ENCODE assay signal across 9 cellular contexts in the genomic region with DNA sequence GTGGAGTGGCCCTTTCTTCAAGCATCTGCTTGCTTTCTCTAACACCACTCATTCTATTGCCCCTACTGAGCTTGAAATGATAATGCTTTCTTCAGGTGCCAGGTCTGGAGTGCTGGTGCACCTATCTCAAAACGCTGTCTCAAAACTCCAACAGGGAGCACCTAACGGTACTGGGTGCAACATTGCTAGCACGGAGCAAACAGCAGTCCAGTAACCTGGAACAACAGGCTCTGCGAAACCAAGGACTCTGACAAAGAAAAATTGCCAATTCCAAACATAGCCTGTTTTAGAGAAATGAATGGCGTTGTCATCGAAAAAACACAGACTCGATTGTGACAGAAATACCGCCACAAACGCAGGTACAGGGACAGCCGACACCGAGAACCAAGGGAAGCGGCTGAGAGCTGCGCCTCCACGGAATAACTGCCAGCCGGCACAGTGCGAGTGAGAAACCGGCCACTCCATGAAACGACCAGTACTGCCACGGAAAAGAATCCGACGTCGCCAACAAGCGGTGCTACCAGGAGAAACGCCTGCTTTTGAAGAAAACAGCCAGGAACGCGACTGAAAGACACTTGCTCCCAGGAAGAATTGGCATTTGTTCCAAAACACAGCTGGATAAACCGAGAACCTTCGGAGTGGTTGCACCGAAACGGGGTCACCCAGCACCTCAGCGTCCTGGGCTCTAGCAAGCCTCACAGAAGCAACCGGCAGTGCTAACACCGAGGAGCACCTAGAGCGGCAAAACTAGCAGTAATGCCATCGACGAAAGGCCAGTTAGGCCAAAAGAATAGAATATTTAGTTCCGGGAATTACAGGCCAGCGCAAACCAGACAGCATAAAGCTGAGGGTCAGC. TPM values are rescaled to one million over a fixed set of nuclear protein-coding genes. Genes with fewer than 3 reads are reported as not detected.
DNase-seq lines count a peak whose midpoint lies in the region; ATAC-seq and FAIRE-seq lines count a peak whose summit lies in the region.
"Had no signal": no experiment of that assay in that cellular context is flagged by ENCODE, and none has a peak within 500 bp of the region (broad histone marks: within the 10 kb centered on the region; RNA-seq: fewer than 3 reads in every experiment).

No MANE protein-coding gene starts in this region.

- no peaks in the 10 kb centered on the region for H3K27me3 Mint-ChIP-seq in activated T-cell treated with anti-CD3 and anti-CD28 coated beads, Interleukin-2, amount 50 U/mL, for 24 hours

- no peaks in the 10 kb centered on the region for H3K9me3 ChIP-seq in thymus (ENCODE audit: control insufficient read depth)

- peaks cover 7% of the 10 kb centered on the region for H3K27me3 ChIP-seq in layer of hippocampus (ENCODE audit: control insufficient read depth, insufficient read depth, low read length)
- no peaks in the 10 kb centered on the region for H3K27me3 ChIP-seq in thymus (ENCODE audit: control insufficient read depth, insufficient read depth)

- no peak for ATAC-seq in HG03108 (IDR thresholded peaks at IDR 0.05; ENCODE audit: unreplicated experiment)
- no peak for ATAC-seq in GM18868 (IDR thresholded peaks at IDR 0.05; ENCODE audit: unreplicated experiment)

- peaks cover 9% of the 10 kb centered on the region for H3K36me3 Mint-ChIP-seq in activated T-cell treated with anti-CD3 and anti-CD28 coated beads, Interleukin-2, amount 50 U/mL, for 24 hours (ENCODE audit: low read depth)

- H3K27ac ChIP-seq in layer of hippocampus (ENCODE audit: low read depth, low read length): peak overlapping the region; percentile 35
- peak overlapping the region; percentile 79 for H3K27ac ChIP-seq in thymus (ENCODE audit: low read depth)

- DNase-seq in activated T-cell treated with anti-CD3 and anti-CD28 coated beads, Interleukin-2, amount 50 U/mL, for 24 hours: no peak
- DNase-seq in activated T-cell treated with anti-CD3 and anti-CD28 coated beads for 4 hours (no peak), brain pericyte (ENCODE audit: low read depth, low spot score) (peak; percentile 58), HTR-8/SVneo (ENCODE audit: insufficient read length, low spot score) (no peak)

- no peaks in the 10 kb centered on the region for H3K36me3 ChIP-seq in thymus (ENCODE audit: control insufficient read depth, insufficient read depth)

- H3K4me3 Mint-ChIP-seq in activated T-cell treated with anti-CD3 and anti-CD28 coated beads, Interleukin-2, amount 50 U/mL, for 24 hours: peak overlapping the region; percentile 88

- peaks cover 8% of the 10 kb centered on the region for H3K4me1 ChIP-seq in thymus (ENCODE audit: control insufficient read depth, insufficient read depth, low read length)

- H3K4me3 ChIP-seq in thymus (ENCODE audit: low read length): peak overlapping the region; percentile 58

- 81% methylated on average over 38 of the region's 38 CpGs for WGBS in thymus

- no peak for FAIRE-seq in HTR-8/SVneo (lab: Jason Lieb, UNC)
- FAIRE-seq: endometrium had no signal

- peaks cover 60% of the 10 kb centered on the region for H3K4me1 Mint-ChIP-seq in activated T-cell treated with anti-CD3 and anti-CD28 coated beads, Interleukin-2, amount 50 U/mL, for 24 hours (ENCODE audit: low read depth)

- no peaks in the 10 kb centered on the region for H3K9me3 Mint-ChIP-seq in activated T-cell treated with anti-CD3 and anti-CD28 coated beads, Interleukin-2, amount 50 U/mL, for 24 hours

- H3K27ac Mint-ChIP-seq in activated T-cell treated with anti-CD3 and anti-CD28 coated beads, Interleukin-2, amount 50 U/mL, for 24 hours: peak overlapping the region; percentile 94

RNA-seq across cellular contexts. Expression of a gene that starts 3.0 kb away (rescaled TPM):
- polyA plus RNA-seq in thymus: 68.7 TPM
